ENCODE assay signal across 33 cellular contexts in the genomic region with DNA sequence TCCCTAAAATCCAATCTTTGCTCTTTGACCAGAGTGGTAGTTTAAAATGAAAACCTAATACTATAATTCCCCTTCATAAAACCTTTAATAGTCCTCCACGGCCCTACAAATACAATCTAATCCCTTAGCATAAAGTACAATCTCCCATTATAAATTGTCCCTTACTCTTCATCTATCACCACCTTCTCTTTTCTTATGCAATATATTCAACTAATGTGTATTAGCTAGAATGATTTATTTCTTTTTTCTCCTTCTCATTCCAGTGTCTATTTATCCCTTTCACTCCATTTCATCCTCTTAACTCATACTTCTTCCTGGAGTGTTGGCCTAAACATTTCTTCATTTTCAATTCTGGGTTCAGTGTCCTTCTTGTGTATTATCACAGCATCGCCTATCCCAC.
DNase-seq lines count a peak whose midpoint lies in the region; ATAC-seq and TF ChIP-seq lines count a peak whose summit lies in the region.
"Had no signal": no experiment of that assay in that cellular context is flagged by ENCODE, and none has a peak within 500 bp of the region (broad histone marks: within the 10 kb centered on the region; RNA-seq: fewer than 3 reads in every experiment).

No MANE protein-coding gene starts in this region.

- H3K27me3 ChIP-seq in Karpas-422 (ENCODE audit: low read length) (no peaks in the 10 kb centered on the region), SU-DHL-6 (ENCODE audit: low read length) (no peaks in the 10 kb centered on the region), MM.1S (replicated peaks; ENCODE audit: insufficient read depth, low read length) (no peaks in the 10 kb centered on the region)
- H3K27me3 ChIP-seq: BE2C; BLaER1; BLaER1 treated with 17β-estradiol and CSF1 and Interleukin-3, amounts not matched to agents 10 nM and 100 nM had no signal

- no peaks in the 10 kb centered on the region for H3K9me2 ChIP-seq in Karpas-422 (replicated peaks; ENCODE audit: insufficient read depth, low read length)
- H3K9me2 ChIP-seq in OCI-LY7 (ENCODE audit: insufficient read depth, low read length) = no peaks in the 10 kb centered on the region
- H3K9me2 ChIP-seq in SU-DHL-6 (replicated peaks; ENCODE audit: insufficient read depth, low read length) = no peaks in the 10 kb centered on the region
- H3K9me2 ChIP-seq in MM.1S (replicated peaks; ENCODE audit: insufficient read depth, low read length) = no peaks in the 10 kb centered on the region

- H3K27ac ChIP-seq in Karpas-422 (ENCODE audit: low read length) = no peak overlapping the region
- H3K27ac ChIP-seq in OCI-LY7 (ENCODE audit: low read depth, low read length, poor library complexity, severe bottlenecking) = no peak overlapping the region
- H3K27ac ChIP-seq in SU-DHL-6 (ENCODE audit: low read depth, low read length) = no peak overlapping the region
- no peak overlapping the region for H3K27ac ChIP-seq in MM.1S (ENCODE audit: low read length)
- H3K27ac ChIP-seq: 22Rv1; A549; BLaER1; BLaER1 treated with 17β-estradiol and CSF1 and Interleukin-3, amounts not matched to agents 10 nM and 100 nM; C4-2B had no signal

- CTCF ChIA-PET in HEK293T (lab: Yijun Ruan, JAX) = no interaction called here
- CTCF ChIA-PET in OCI-LY7 (lab: Charles Lee; ENCODE audit: unreplicated experiment) = no interaction called here

- H4K20me1 ChIP-seq in Karpas-422 (ENCODE audit: insufficient read depth, low read depth, low read length) (no peaks in the 10 kb centered on the region), OCI-LY7 (ENCODE audit: insufficient read depth, low read length) (no peaks in the 10 kb centered on the region), SU-DHL-6 (ENCODE audit: low read depth, low read length) (no peaks in the 10 kb centered on the region), MM.1S (ENCODE audit: insufficient read depth, low read length) (no peaks in the 10 kb centered on the region)
- H4K20me1 ChIP-seq: BLaER1; BLaER1 treated with 17β-estradiol and CSF1 and Interleukin-3, amounts not matched to agents 10 nM and 100 nM had no signal

- H2AFZ ChIP-seq in Karpas-422 (ENCODE audit: low read length) = peak overlapping the region; percentile 26
- peak overlapping the region; percentile 35; the same call in 1 of the 2 replicates for H2AFZ ChIP-seq in OCI-LY7 (ENCODE audit: low read length)
- peak overlapping the region; percentile 74 for H2AFZ ChIP-seq in SU-DHL-6 (ENCODE audit: low read depth, low read length, severe bottlenecking)
- H2AFZ ChIP-seq in MM.1S (ENCODE audit: low read length) = no peak overlapping the region

- TF ChIP-seq CTCF in OCI-LY7 (conservative IDR thresholded peaks at IDR 0.05; ENCODE audit: low read length) = no peak
- TF ChIP-seq CTCF in SU-DHL-6 (IDR thresholded peaks at IDR 0.05; ENCODE audit: insufficient read depth, low read length, poor library complexity, severe bottlenecking) = no peak
- TF ChIP-seq CTCF in MM.1S (IDR thresholded peaks at IDR 0.05; ENCODE audit: low read length) = no peak

- DNase-seq in HEK293T (ENCODE audit: extremely low spot score) = no peak
- no peak for DNase-seq in Karpas-422
- DNase-seq in OCI-LY7 (ENCODE audit: low spot score) = no peak
- DNase-seq in MM.1S = no peak
- DNase-seq in cortex of kidney (lab: John Stamatoyannopoulos, UW) = no peak
- DNase-seq: 8988T; ACHN; AML-193; BE2C; C1 segment of cervical spinal cord; Caco-2; Calu3; CD4-positive, alpha-beta memory T cell; CD4-positive, alpha-beta T cell; CD4-positive, CD25-positive, alpha-beta regulatory T cell; CD8-positive, alpha-beta memory T cell; CD8-positive, alpha-beta T cell; COR-L47; DMS 273 treated with DMSO at 0.1 percent for 48 hours; DMS153; DMS53; DMS79; DMS79 treated with DMSO at 0.1 percent for 48 hours; DND-41; EL had no signal

- H3K4me1 ChIP-seq in Karpas-422 (ENCODE audit: low read length) (no peaks in the 10 kb centered on the region), OCI-LY7 (ENCODE audit: insufficient read depth, low read length, poor library complexity, severe bottlenecking) (no peaks in the 10 kb centered on the region), MM.1S (ENCODE audit: low read length) (no peaks in the 10 kb centered on the region)
- H3K4me1 ChIP-seq: A549, BE2C, BLaER1, Caco-2 had no signal

- H3K4me3 ChIP-seq in Karpas-422 (ENCODE audit: low read length) (no peak overlapping the region), OCI-LY7 (ENCODE audit: low read depth, low read length, poor library complexity, severe bottlenecking) (no peak overlapping the region), SU-DHL-6 (ENCODE audit: insufficient read depth, low read length, poor library complexity, severe bottlenecking) (no peak overlapping the region), MM.1S (ENCODE audit: low read length) (no peak overlapping the region)
- H3K4me3 ChIP-seq: A549; BLaER1; BLaER1 treated with 17β-estradiol and CSF1 and Interleukin-3, amounts not matched to agents 10 nM and 100 nM had no signal

- POLR2A ChIA-PET in HEK293T (lab: Yijun Ruan, JAX) = no interaction called here
- POLR2A ChIA-PET in OCI-LY7 (lab: Charles Lee) = interaction anchor here (0.9 kb wide), 1 partner anchor 56 kb away, joined by 3 read pairs; no protein-coding TSS in a partner anchor

- H3K79me2 ChIP-seq in Karpas-422 (ENCODE audit: low read length) = no peaks in the 10 kb centered on the region
- H3K79me2 ChIP-seq in OCI-LY7 (ENCODE audit: insufficient read depth, low read depth, low read length) = no peaks in the 10 kb centered on the region
- H3K79me2 ChIP-seq in SU-DHL-6 (ENCODE audit: insufficient read depth, low read length) = no peaks in the 10 kb centered on the region
- no peaks in the 10 kb centered on the region for H3K79me2 ChIP-seq in MM.1S (ENCODE audit: low read length)

- H3K36me3 ChIP-seq in Karpas-422 (ENCODE audit: insufficient read depth, low read length) (no peaks in the 10 kb centered on the region), OCI-LY7 (ENCODE audit: insufficient read depth, low read length) (no peaks in the 10 kb centered on the region), SU-DHL-6 (ENCODE audit: low read length) (no peaks in the 10 kb centered on the region), MM.1S (replicated peaks; ENCODE audit: insufficient read depth, low read length) (no peaks in the 10 kb centered on the region)
- H3K36me3 ChIP-seq: BE2C; BLaER1; BLaER1 treated with 17β-estradiol and CSF1 and Interleukin-3, amounts not matched to agents 10 nM and 100 nM had no signal

- no peak for ATAC-seq in GM21526 (IDR thresholded peaks at IDR 0.05; ENCODE audit: low FRiP score, unreplicated experiment)
- no peak for ATAC-seq in HG02588 (IDR thresholded peaks at IDR 0.05; ENCODE audit: unreplicated experiment)
- ATAC-seq: A549; CD8-positive, alpha-beta T cell had no signal

- no peaks in the 10 kb centered on the region for H3K9me3 ChIP-seq in Karpas-422 (ENCODE audit: low read length)
- H3K9me3 ChIP-seq in OCI-LY7 (ENCODE audit: low read length) = peaks cover 19% of the 10 kb centered on the region; the same call in 1 of the 2 replicates
- peaks cover 13% of the 10 kb centered on the region; the same call in 1 of the 2 replicates for H3K9me3 ChIP-seq in SU-DHL-6 (ENCODE audit: insufficient read depth, low read length)
- no peaks in the 10 kb centered on the region for H3K9me3 ChIP-seq in MM.1S (replicated peaks; ENCODE audit: insufficient read depth, low read length)
- H3K9me3 ChIP-seq: A549, BE2C, Caco-2 had no signal

- H3F3A ChIP-seq in SU-DHL-6 (ENCODE audit: insufficient read depth) (no peaks in the 10 kb centered on the region), MM.1S (ENCODE audit: insufficient read depth, low read length) (no peaks in the 10 kb centered on the region)

- H3K4me2 ChIP-seq in Karpas-422 (ENCODE audit: low read depth, low read length, poor library complexity, severe bottlenecking) (no peak overlapping the region), OCI-LY7 (ENCODE audit: low read length) (no peak overlapping the region), SU-DHL-6 (ENCODE audit: low read depth, low read length, poor library complexity, severe bottlenecking) (no peak overlapping the region), MM.1S (ENCODE audit: low read depth, low read length) (no peak overlapping the region)
- H3K4me2 ChIP-seq: A549; BLaER1; BLaER1 treated with 17β-estradiol and CSF1 and Interleukin-3, amounts not matched to agents 10 nM and 100 nM had no signal

- no TSS peak for BruUV-seq in OCI-LY7 (replicated peaks; lab: Mats Ljungman, UMichigan)

- intact Hi-C loops in OCI-LY7 (cut with micrococcal nuclease; ENCODE audit: unreplicated experiment) = no loop called here

- H3K9ac ChIP-seq in Karpas-422 (ENCODE audit: low read length) (no peak overlapping the region), SU-DHL-6 (ENCODE audit: low read length) (no peak overlapping the region), MM.1S (ENCODE audit: low read length) (no peak overlapping the region)
- H3K9ac ChIP-seq: BLaER1; BLaER1 treated with 17β-estradiol and CSF1 and Interleukin-3, amounts not matched to agents 10 nM and 100 nM had no signal

TF ChIP-seq in HEK293T, 16 proteins besides CTCF, POLR2A, EP300 and RAD21:
- no peak for TF ChIP-seq TARDBP (IDR thresholded peaks at IDR 0.05)
- TF ChIP-seq FOXM1 (IDR thresholded peaks at IDR 0.05; ENCODE audit: borderline replicate concordance) = no peak
- no peak for TF ChIP-seq FOXA1 (IDR thresholded peaks at IDR 0.05)
- TF ChIP-seq HDGF (IDR thresholded peaks at IDR 0.05; ENCODE audit: borderline replicate concordance) = no peak
- TF ChIP-seq, protein P1, sequence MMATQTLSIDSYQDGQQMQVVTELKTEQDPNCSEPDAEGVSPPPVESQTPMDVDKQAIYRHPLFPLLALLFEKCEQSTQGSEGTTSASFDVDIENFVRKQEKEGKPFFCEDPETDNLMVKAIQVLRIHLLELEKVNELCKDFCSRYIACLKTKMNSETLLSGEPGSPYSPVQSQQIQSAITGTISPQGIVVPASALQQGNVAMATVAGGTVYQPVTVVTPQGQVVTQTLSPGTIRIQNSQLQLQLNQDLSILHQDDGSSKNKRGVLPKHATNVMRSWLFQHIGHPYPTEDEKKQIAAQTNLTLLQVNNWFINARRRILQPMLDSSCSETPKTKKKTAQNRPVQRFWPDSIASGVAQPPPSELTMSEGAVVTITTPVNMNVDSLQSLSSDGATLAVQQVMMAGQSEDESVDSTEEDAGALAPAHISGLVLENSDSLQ (IDR thresholded peaks at IDR 0.05) = peak; percentile 66
- TF ChIP-seq CTBP1 (IDR thresholded peaks at IDR 0.05; ENCODE audit: borderline replicate concordance) = peak; percentile 51; the same call in 1 of the 2 replicates
- TF ChIP-seq ARNT (IDR thresholded peaks at IDR 0.05) = no peak
- TF ChIP-seq NFRKB (IDR thresholded peaks at IDR 0.05) = no peak
- TF ChIP-seq SUZ12 (IDR thresholded peaks at IDR 0.05) = no peak
- no peak for TF ChIP-seq SP1 (IDR thresholded peaks at IDR 0.05)
